Comparison of ENCODE assay signal across 8 cellular contexts in genomic region chr10:33005322-33006282, GRCh38. TPM values are rescaled to one million over a fixed set of nuclear protein-coding genes. Genes with fewer than 3 reads are reported as not detected.
DNase-seq lines count a peak whose midpoint lies in the region; ATAC-seq, FAIRE-seq and TF ChIP-seq lines count a peak whose summit lies in the region.

No MANE protein-coding gene starts in this region.

- DNase-seq in ELR (ENCODE audit: low read depth) (peak; percentile 99), HCT116 (ENCODE audit: low read depth, low spot score) (peak; percentile 89), NCI-H1694 treated with DMSO at 0.1 percent for 48 hours (lab: John Stamatoyannopoulos, UW) (peak; percentile 86), endothelial cell of umbilical vein (ENCODE audit: low read depth, low spot score) (peak; percentile 82), mesenteric fat pad (ENCODE audit: low spot score) (peak; percentile 94), cerebellum (ENCODE audit: low spot score) (no peak)
- no peak for DNase-seq in activated CD4-positive, alpha-beta T cell treated with anti-CD3 and anti-CD28 coated beads, Interleukin-2, amount 10 ng/mL, durations not matched to agents 7 days and 5 days
- DNase-seq in stimulated activated naive CD8-positive, alpha-beta T cell treated with anti-CD3 and anti-CD28 coated beads, Interleukin-15, amount 100 ng/mL, for 72 hours, result peak; percentile 25 to 27

- peak; percentile 81 for ATAC-seq in HCT116
- peak; percentile 82 for ATAC-seq in stimulated activated naive CD8-positive, alpha-beta T cell treated with anti-CD3 and anti-CD28 coated beads, Interleukin-15, amount 100 ng/mL, for 72 hours

- H3K36me3 Mint-ChIP-seq in activated CD4-positive, alpha-beta T cell treated with anti-CD3 and anti-CD28 coated beads, Interleukin-2, amount 10 ng/mL, durations not matched to agents 7 days and 5 days (ENCODE audit: low read depth), result no peaks in the 10 kb centered on the region

- CTCF ChIA-PET in HCT116 (lab: Charles Lee), result no interaction called here
- CTCF ChIA-PET in activated CD4-positive, alpha-beta T cell treated with anti-CD3 and anti-CD28 coated beads, Interleukin-2, amount 10 ng/mL, durations not matched to agents 7 days and 5 days (lab: Charles Lee), result no interaction called here
- CTCF ChIA-PET in endothelial cell of umbilical vein (lab: Charles Lee), result interaction anchor here (1.0 to 2.9 kb wide), 11 partner anchors 13 to 210 kb away, joined by 3 to 20 read pairs (median 3); no protein-coding TSS in a partner anchor

- no peaks in the 10 kb centered on the region for H3K9me3 Mint-ChIP-seq in activated CD4-positive, alpha-beta T cell treated with anti-CD3 and anti-CD28 coated beads, Interleukin-2, amount 10 ng/mL, durations not matched to agents 7 days and 5 days
- H3K9me3 Mint-ChIP-seq in stimulated activated naive CD8-positive, alpha-beta T cell treated with anti-CD3 and anti-CD28 coated beads, Interleukin-15, amount 100 ng/mL, for 72 hours, result no peaks in the 10 kb centered on the region

- BruUV-seq in HCT116 (replicated peaks; lab: Mats Ljungman, UMichigan) (TSS peak; percentile 84), endothelial cell of umbilical vein (replicated peaks; lab: Mats Ljungman, UMichigan) (TSS peak; percentile 86)

- peak; percentile 42 for TF ChIP-seq RAD21 in HCT116 (IDR thresholded peaks at IDR 0.05; ENCODE audit: low read depth)

- H2AFZ ChIP-seq in HCT116 (ENCODE audit: low read depth, low read length, poor library complexity, severe bottlenecking) (peak overlapping the region; percentile 44), endothelial cell of umbilical vein (ENCODE audit: low read depth, low read length) (peak overlapping the region; percentile 68)

- H3K9me1 ChIP-seq in endothelial cell of umbilical vein (replicated peaks; ENCODE audit: control insufficient read depth, extremely low read depth, insufficient read depth, low read length), result no peaks in the 10 kb centered on the region

- H4K20me1 ChIP-seq in HCT116 (ENCODE audit: insufficient read depth), result no peaks in the 10 kb centered on the region
- H4K20me1 ChIP-seq in endothelial cell of umbilical vein (replicated peaks; ENCODE audit: control insufficient read depth, extremely low read depth, insufficient read depth, low read length), result no peaks in the 10 kb centered on the region

- H3K27ac ChIP-seq in HCT116 (ENCODE audit: low read depth, low read length) (peak overlapping the region; percentile 79), endothelial cell of umbilical vein (ENCODE audit: insufficient read depth, low read depth, low read length) (peak overlapping the region; percentile 83)

- H3K36me3 ChIP-seq in HCT116 (ENCODE audit: control insufficient read depth in 1 of 2, insufficient read depth in 2 of 2, low read length in 2 of 2) (no peaks in the 10 kb centered on the region), endothelial cell of umbilical vein (ENCODE audit: control insufficient read depth in 2 of 2, extremely low read depth in 1 of 2, insufficient read depth in 2 of 2, low read length in 2 of 2) (no peaks in the 10 kb centered on the region)

- RAD21 ChIA-PET in HCT116 (lab: Charles Lee; ENCODE audit: low non-redundant PET in 1 of 2, low total read pairs in 2 of 2, uncharacterized antibody in 2 of 2, unreplicated experiment in 2 of 2), result interaction anchor here in 1 of 2 experiments (0.8 kb wide), 1 partner anchor 140 kb away, joined by 5 read pairs; no protein-coding TSS in a partner anchor

- POLR2A ChIA-PET in HCT116 (lab: Charles Lee) (interaction anchor here (0.7 to 1.6 kb wide), 5 partner anchors 20 to 44 kb away, joined by 3 to 7 read pairs (median 3); no protein-coding TSS in a partner anchor), endothelial cell of umbilical vein (lab: Charles Lee) (no interaction called here)
- POLR2A ChIA-PET in activated CD4-positive, alpha-beta T cell treated with anti-CD3 and anti-CD28 coated beads, Interleukin-2, amount 10 ng/mL, durations not matched to agents 7 days and 5 days (lab: Charles Lee), result no interaction called here

- TF ChIP-seq CTCF in HCT116 (IDR thresholded peaks at IDR 0.05 in 2 of 3, conservative IDR thresholded peaks at IDR 0.05 in 1 of 3; ENCODE audit: borderline replicate concordance in 1 of 3, insufficient read depth in 1 of 3, low read depth in 2 of 3, low read length in 2 of 3) (no peak), endothelial cell of umbilical vein (IDR thresholded peaks at IDR 0.05; ENCODE audit: extremely low read depth in 1 of 2, insufficient read depth in 1 of 2, low read depth in 1 of 2, low read length in 2 of 2) (no peak)

- FAIRE-seq in endothelial cell of umbilical vein (lab: Jason Lieb, UNC), result peak; percentile 88

- dilution Hi-C loops in endothelial cell of umbilical vein (cut with MboI; ENCODE audit: extremely low pct_ligation_motif_present, low sequenced_read_pairs), result no loop called here

- H3K4me1 Mint-ChIP-seq in activated CD4-positive, alpha-beta T cell treated with anti-CD3 and anti-CD28 coated beads, Interleukin-2, amount 10 ng/mL, durations not matched to agents 7 days and 5 days, result peaks cover 42% of the 10 kb centered on the region
- peaks cover 26% of the 10 kb centered on the region for H3K4me1 Mint-ChIP-seq in stimulated activated naive CD8-positive, alpha-beta T cell treated with anti-CD3 and anti-CD28 coated beads, Interleukin-15, amount 100 ng/mL, for 72 hours

- H3K9ac ChIP-seq in HCT116 (ENCODE audit: low read length) (peak overlapping the region; percentile 64), endothelial cell of umbilical vein (replicated peaks; ENCODE audit: extremely low read depth, insufficient read depth, low read length) (peak overlapping the region; percentile 86)

- intact Hi-C loops in HCT116 (cut with micrococcal nuclease), result loop anchor here (1.0 to 5.0 kb wide), 6 partner anchors 22 to 658 kb away; partner anchors contain the start of genes EPC1 and ITGB1
- intact Hi-C loops in endothelial cell of umbilical vein (cut with micrococcal nuclease), result loop anchor here (1.0 to 5.0 kb wide), 4 partner anchors 25 to 113 kb away; partner anchors contain the start of gene ITGB1

- H3K4me1 ChIP-seq in HCT116 (ENCODE audit: control insufficient read depth in 1 of 2, insufficient read depth in 2 of 2, low read length in 2 of 2) (peaks cover 39 to 63% of the 10 kb centered on the region in 2 experiments), endothelial cell of umbilical vein (ENCODE audit: control insufficient read depth, extremely low read depth, insufficient read depth, low read length) (peaks cover 15% of the 10 kb centered on the region)

- H3K9me3 ChIP-seq in HCT116 (ENCODE audit: control insufficient read depth in 1 of 2, insufficient read depth in 1 of 2, low read depth in 1 of 2, low read length in 2 of 2) (no peaks in the 10 kb centered on the region), endothelial cell of umbilical vein (replicated peaks; ENCODE audit: control insufficient read depth, insufficient read depth, low read length) (no peaks in the 10 kb centered on the region)

- H3K27ac Mint-ChIP-seq in activated CD4-positive, alpha-beta T cell treated with anti-CD3 and anti-CD28 coated beads, Interleukin-2, amount 10 ng/mL, durations not matched to agents 7 days and 5 days, result no peak overlapping the region
- no peak overlapping the region for H3K27ac Mint-ChIP-seq in stimulated activated naive CD8-positive, alpha-beta T cell treated with anti-CD3 and anti-CD28 coated beads, Interleukin-15, amount 100 ng/mL, for 72 hours

- TF ChIP-seq POLR2A in HCT116 (IDR thresholded peaks at IDR 0.05; ENCODE audit: borderline replicate concordance, extremely low read depth, insufficient read depth, insufficient read length) (no peak), endothelial cell of umbilical vein (IDR thresholded peaks at IDR 0.05; ENCODE audit: low read depth, low read length) (peak; percentile 27)

- peak overlapping the region; percentile 64 for H3K4me3 Mint-ChIP-seq in activated CD4-positive, alpha-beta T cell treated with anti-CD3 and anti-CD28 coated beads, Interleukin-2, amount 10 ng/mL, durations not matched to agents 7 days and 5 days
- peak overlapping the region; percentile 70 to 77 for H3K4me3 Mint-ChIP-seq in stimulated activated naive CD8-positive, alpha-beta T cell treated with anti-CD3 and anti-CD28 coated beads, Interleukin-15, amount 100 ng/mL, for 72 hours

- H3K27me3 ChIP-seq in HCT116 (ENCODE audit: insufficient read depth, low read length) (no peaks in the 10 kb centered on the region), endothelial cell of umbilical vein (ENCODE audit: control insufficient read depth in 2 of 2, insufficient read depth in 2 of 2, low read length in 2 of 2) (no peaks in the 10 kb centered on the region)

- H3K9me2 ChIP-seq in HCT116 (ENCODE audit: insufficient read depth), result no peaks in the 10 kb centered on the region

- no peaks in the 10 kb centered on the region for H3K79me2 ChIP-seq in HCT116 (ENCODE audit: insufficient read depth, low read length)
- H3K79me2 ChIP-seq in endothelial cell of umbilical vein (ENCODE audit: control insufficient read depth, insufficient read depth, low read length), result no peaks in the 10 kb centered on the region

- H3K4me3 ChIP-seq in HCT116 (replicated peaks in 1 of 2; ENCODE audit: low read depth in 1 of 2, low read length in 2 of 2) (peak overlapping the region; percentile 42 to 51), endothelial cell of umbilical vein (replicated peaks in 1 of 3; ENCODE audit: insufficient read depth in 1 of 3, low read depth in 1 of 3, low read length in 3 of 3) (peak overlapping the region; percentile 25 to 64 (median 49))

- peak overlapping the region; percentile 75 for H3K4me2 ChIP-seq in HCT116 (ENCODE audit: low read length)
- peak overlapping the region; percentile 80 for H3K4me2 ChIP-seq in endothelial cell of umbilical vein (ENCODE audit: insufficient read depth, low read length)

- H3K27me3 Mint-ChIP-seq in activated CD4-positive, alpha-beta T cell treated with anti-CD3 and anti-CD28 coated beads, Interleukin-2, amount 10 ng/mL, durations not matched to agents 7 days and 5 days, result peaks cover 10% of the 10 kb centered on the region
- H3K27me3 Mint-ChIP-seq in stimulated activated naive CD8-positive, alpha-beta T cell treated with anti-CD3 and anti-CD28 coated beads, Interleukin-15, amount 100 ng/mL, for 72 hours, result peaks cover 15% of the 10 kb centered on the region

RNA-seq across cellular contexts. Expression of gene ITGB1, which starts 47.6 kb away (rescaled TPM):
- total RNA-seq in HCT116 (2021; ENCODE audit: unreplicated experiment) (366 TPM), endothelial cell of umbilical vein (1,125 and 1,147 TPM in 2 replicates), mesenteric fat pad (601 TPM), cerebellum (82.6 TPM)
- 200 and 253 TPM in 2 replicates for polyA plus RNA-seq in HCT116 (2012)
- total RNA-seq in activated CD4-positive, alpha-beta T cell treated with anti-CD3 and anti-CD28 coated beads, Interleukin-2, amount 10 ng/mL, durations not matched to agents 7 days and 5 days, result 10 to 100 TPM; 89.4 to 98.4 TPM
- 313 and 424 TPM in 2 replicates for polyA plus RNA-seq in endothelial cell of umbilical vein
- polyA plus RNA-seq in endothelial cell of umbilical vein (2011; cell fraction: cytosol; rRNA removed), result 480 and 502 TPM in 2 replicates
- 255 and 459 TPM in 2 replicates for polyA plus RNA-seq in endothelial cell of umbilical vein (2011; cell fraction: nucleus; rRNA removed)
- polyA plus RNA-seq in endothelial cell of umbilical vein (2012), result 1,054 and 1,144 TPM in 2 replicates
- polyA minus RNA-seq in endothelial cell of umbilical vein, result 909 and 1,209 TPM in 2 replicates
- 134 TPM for polyA minus RNA-seq in endothelial cell of umbilical vein (2011; cell fraction: cytosol; rRNA and poly(A)+ RNA removed)
- 270 and 336 TPM in 2 replicates for polyA minus RNA-seq in endothelial cell of umbilical vein (2011; cell fraction: nucleus; rRNA and poly(A)+ RNA removed)

Comparison
In these comparisons a context has a peak if more than half of its experiments do, and no peak if none do; other contexts are left out.
1. DNase-seq: peak in ELR (single experiment), HCT116 (single experiment), NCI-H1694 treated with DMSO at 0.1 percent for 48 hours (single experiment), endothelial cell of umbilical vein (single experiment), mesenteric fat pad (single experiment) and stimulated activated naive CD8-positive, alpha-beta T cell treated with anti-CD3 and anti-CD28 coated beads, Interleukin-15, amount 100 ng/mL, for 72 hours (2 of 2); none in activated CD4-positive, alpha-beta T cell treated with anti-CD3 and anti-CD28 coated beads, Interleukin-2, amount 10 ng/mL, durations not matched to agents 7 days and 5 days (single experiment) and cerebellum (single experiment).